ENCODE assay signal across 23 cellular contexts in the genomic region with DNA sequence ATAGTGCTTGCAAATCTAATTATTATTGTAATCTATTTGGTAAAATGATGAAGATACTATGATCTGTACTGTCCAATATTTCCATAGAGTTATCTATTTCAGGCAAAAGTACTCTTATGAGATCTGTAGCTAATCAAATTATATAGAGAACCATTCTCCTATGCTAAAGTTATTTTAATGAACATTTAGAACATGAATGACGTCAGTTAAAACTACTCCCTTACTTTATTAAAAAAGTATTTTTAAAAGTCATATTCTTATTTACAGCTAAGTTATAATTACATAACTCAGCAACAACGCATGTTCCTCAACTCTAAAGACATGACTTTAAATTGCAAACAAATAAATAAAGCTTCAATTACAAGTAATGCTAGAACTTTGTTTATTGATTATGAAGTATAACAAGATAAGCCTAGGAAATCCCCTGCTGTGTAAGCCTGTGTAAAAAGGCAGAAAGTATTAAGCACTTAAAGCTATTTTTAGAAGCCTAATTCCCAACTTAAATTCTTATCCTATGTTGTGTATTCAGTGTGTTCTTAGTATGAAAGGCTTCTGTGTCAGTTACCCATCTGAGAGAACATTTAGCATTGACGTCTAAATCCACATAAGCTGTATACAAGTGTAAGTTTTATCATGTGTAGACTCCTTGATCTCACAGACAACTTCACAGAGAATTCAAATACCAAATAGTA.
DNase-seq lines count a peak whose midpoint lies in the region; ATAC-seq, FAIRE-seq and TF ChIP-seq lines count a peak whose summit lies in the region.
"Had no signal": no experiment of that assay in that cellular context is flagged by ENCODE, and none has a peak within 500 bp of the region (broad histone marks: within the 10 kb centered on the region; RNA-seq: fewer than 3 reads in every experiment).

No MANE protein-coding gene starts in this region.

- DNase-seq in D721Med (ENCODE audit: insufficient read length, low spot score) (no peak), NCI-H524 treated with DMSO at 0.1 percent for 48 hours (lab: John Stamatoyannopoulos, UW) (peak; percentile 50), endodermal cell (no peak), RWPE1 (ENCODE audit: low spot score) (no peak), HuH-7.5 (ENCODE audit: low spot score) (no peak)
- DNase-seq: CD4-positive, alpha-beta memory T cell; GF-D8; MM.1S; NCI-H1092; NCI-H146; NCI-H2029 treated with DMSO at 0.1 percent for 48 hours; NCI-H2171 treated with DMSO at 0.1 percent for 48 hours; NCI-H446; NCI-H69; NK-92 treated with Interleukin-12 subunit alpha and Interleukin-12 subunit beta, amount 100 ng/mL, for 24 hours; SHP77 had no signal

- H3K4me1 ChIP-seq in endodermal cell (ENCODE audit: control insufficient read depth, insufficient read depth, low read length) (no peaks in the 10 kb centered on the region), skeletal muscle tissue (ENCODE audit: control insufficient read depth in 3 of 3, insufficient read depth in 3 of 3, low read length in 3 of 3) (no peaks in the 10 kb centered on the region)
- H3K4me1 ChIP-seq: A549, BLaER1 had no signal

- no peak for ATAC-seq in GM18858 (IDR thresholded peaks at IDR 0.05; ENCODE audit: unreplicated experiment)
- ATAC-seq: A549 had no signal

- H3K9me3 ChIP-seq in endodermal cell (ENCODE audit: control insufficient read depth, low read length) (no peaks in the 10 kb centered on the region), skeletal muscle tissue (ENCODE audit: control insufficient read depth in 3 of 3, low read length in 3 of 3) (no peaks in the 10 kb centered on the region)
- H3K9me3 ChIP-seq: A549, BLaER1 had no signal

- no peaks in the 10 kb centered on the region for H3K27me3 Mint-ChIP-seq in endodermal cell (ENCODE audit: insufficient read depth)
- H3K27me3 Mint-ChIP-seq: CD4-positive, alpha-beta memory T cell had no signal

- H3K9ac ChIP-seq in endodermal cell (ENCODE audit: extremely low read depth, low read length, poor library complexity, severe bottlenecking) (no peak overlapping the region), skeletal muscle tissue (ENCODE audit: low read depth in 1 of 3, low read length in 3 of 3) (peak overlapping the region in 1 of 3 donors; percentile 35)
- H3K9ac ChIP-seq: BLaER1 had no signal

- H3K4me3 Mint-ChIP-seq in endodermal cell, result no peak overlapping the region
- H3K4me3 Mint-ChIP-seq: CD4-positive, alpha-beta memory T cell had no signal

- POLR2A ChIA-PET in RWPE1 (lab: Yijun Ruan, JAX; ENCODE audit: low non-redundant PET), result no interaction called here

- WGBS in endodermal cell (ENCODE audit: insufficient coverage in 1 of 2, insufficient read length in 1 of 2), 2 experiments, result 91% methylated on average over 3 of the region's 3 CpGs; no CpG with 5 or more reads in 1 of the 2 experiments

- H3K27ac ChIP-seq in endodermal cell (ENCODE audit: low read depth, low read length), result no peak overlapping the region
- H3K27ac ChIP-seq in skeletal muscle tissue (ENCODE audit: low read depth, low read length), result peak overlapping the region; percentile 12
- no peak overlapping the region for H3K27ac ChIP-seq in RWPE1
- H3K27ac ChIP-seq: A549, BLaER1, HL-60 had no signal

- no peak for TF ChIP-seq CTCF in D721Med (IDR thresholded peaks at IDR 0.05; ENCODE audit: insufficient read depth, missing control alignments)
- TF ChIP-seq CTCF in endodermal cell (conservative IDR thresholded peaks at IDR 0.05), result no peak
- TF ChIP-seq CTCF in RWPE1 (conservative IDR thresholded peaks at IDR 0.05; ENCODE audit: low read depth), result no peak

- CTCF ChIA-PET in RWPE1 (lab: Yijun Ruan, JAX), result no interaction called here

- H3K36me3 Mint-ChIP-seq in endodermal cell (ENCODE audit: low read depth), result no peaks in the 10 kb centered on the region
- H3K36me3 Mint-ChIP-seq: CD4-positive, alpha-beta memory T cell had no signal

- H3K27ac Mint-ChIP-seq in endodermal cell, result no peak overlapping the region
- H3K27ac Mint-ChIP-seq: CD4-positive, alpha-beta memory T cell had no signal

- FAIRE-seq in D721Med (lab: Jason Lieb, UNC), result peak; percentile 95
- FAIRE-seq: A549, H1, HTR-8/SVneo had no signal

- H3K9me3 Mint-ChIP-seq in endodermal cell, result no peaks in the 10 kb centered on the region

- H3K4me3 ChIP-seq in endodermal cell (ENCODE audit: low read length) (peak overlapping the region; percentile 2), skeletal muscle tissue (ENCODE audit: low read length in 3 of 3) (no peak overlapping the region)
- H3K4me3 ChIP-seq: A549, BLaER1 had no signal

- H3K27me3 ChIP-seq in endodermal cell (ENCODE audit: control insufficient read depth, insufficient read depth, low read length, poor library complexity, severe bottlenecking) (no peaks in the 10 kb centered on the region), skeletal muscle tissue (ENCODE audit: control insufficient read depth in 3 of 3, insufficient read depth in 3 of 3, low read length in 3 of 3) (no peaks in the 10 kb centered on the region)
- H3K27me3 ChIP-seq: BLaER1 had no signal

- H3K36me3 ChIP-seq in endodermal cell (ENCODE audit: control insufficient read depth, insufficient read depth, low read length), result no peaks in the 10 kb centered on the region
- H3K36me3 ChIP-seq in skeletal muscle tissue (ENCODE audit: control insufficient read depth in 3 of 3, insufficient read depth in 3 of 3, low read length in 3 of 3), result no peaks in the 10 kb centered on the region
- H3K36me3 ChIP-seq: BLaER1 had no signal

- H3K4me1 Mint-ChIP-seq in endodermal cell, result peaks cover 14% of the 10 kb centered on the region
- H3K4me1 Mint-ChIP-seq: CD4-positive, alpha-beta memory T cell had no signal
